In the genomic region with DNA sequence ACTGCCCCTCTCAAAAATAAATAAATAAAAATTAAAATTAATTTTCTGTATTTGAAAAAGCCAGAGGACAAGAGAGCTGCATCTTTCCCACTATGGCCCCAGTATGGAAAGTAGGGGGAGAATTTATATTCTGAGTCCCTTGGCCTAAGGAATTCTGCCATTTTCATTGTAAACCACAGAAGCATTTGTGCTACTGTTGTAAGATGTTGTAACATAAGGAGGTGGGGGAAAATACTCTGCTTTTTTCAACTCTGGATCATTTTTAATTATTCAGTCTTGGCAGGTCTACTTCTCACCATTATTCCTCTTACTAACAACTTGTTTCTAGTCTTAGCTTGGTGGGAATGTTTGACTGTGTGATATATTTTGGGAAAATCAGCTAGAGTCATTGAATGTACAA, we compare ENCODE assay signal across 1 cellular context.
TF ChIP-seq lines count a peak whose summit lies in the region.

No MANE protein-coding gene starts in this region.

TF ChIP-seq in HepG2, 621 proteins besides CTCF, POLR2A, EP300 and RAD21:
- TF ChIP-seq ZNF749 (CRISPR knock-in tag; IDR thresholded peaks at IDR 0.05; ENCODE audit: borderline replicate concordance): no peak
- TF ChIP-seq ZNF569 (CRISPR knock-in tag; IDR thresholded peaks at IDR 0.05; ENCODE audit: borderline replicate concordance): no peak
- TF ChIP-seq HES4 (CRISPR knock-in tag; IDR thresholded peaks at IDR 0.05; ENCODE audit: borderline replicate concordance): no peak
- no peak for TF ChIP-seq ZNF724P (CRISPR knock-in tag; IDR thresholded peaks at IDR 0.05; ENCODE audit: borderline replicate concordance)
- no peak for TF ChIP-seq THYN1 (CRISPR knock-in tag; IDR thresholded peaks at IDR 0.05; ENCODE audit: borderline replicate concordance, low read depth)
- TF ChIP-seq, protein P1, sequence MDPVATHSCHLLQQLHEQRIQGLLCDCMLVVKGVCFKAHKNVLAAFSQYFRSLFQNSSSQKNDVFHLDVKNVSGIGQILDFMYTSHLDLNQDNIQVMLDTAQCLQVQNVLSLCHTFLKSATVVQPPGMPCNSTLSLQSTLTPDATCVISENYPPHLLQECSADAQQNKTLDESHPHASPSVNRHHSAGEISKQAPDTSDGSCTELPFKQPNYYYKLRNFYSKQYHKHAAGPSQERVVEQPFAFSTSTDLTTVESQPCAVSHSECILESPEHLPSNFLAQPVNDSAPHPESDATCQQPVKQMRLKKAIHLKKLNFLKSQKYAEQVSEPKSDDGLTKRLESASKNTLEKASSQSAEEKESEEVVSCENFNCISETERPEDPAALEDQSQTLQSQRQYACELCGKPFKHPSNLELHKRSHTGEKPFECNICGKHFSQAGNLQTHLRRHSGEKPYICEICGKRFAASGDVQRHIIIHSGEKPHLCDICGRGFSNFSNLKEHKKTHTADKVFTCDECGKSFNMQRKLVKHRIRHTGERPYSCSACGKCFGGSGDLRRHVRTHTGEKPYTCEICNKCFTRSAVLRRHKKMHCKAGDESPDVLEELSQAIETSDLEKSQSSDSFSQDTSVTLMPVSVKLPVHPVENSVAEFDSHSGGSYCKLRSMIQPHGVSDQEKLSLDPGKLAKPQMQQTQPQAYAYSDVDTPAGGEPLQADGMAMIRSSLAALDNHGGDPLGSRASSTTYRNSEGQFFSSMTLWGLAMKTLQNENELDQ (CRISPR knock-in tag; IDR thresholded peaks at IDR 0.05; ENCODE audit: borderline replicate concordance): no peak
- TF ChIP-seq MIER3 (CRISPR knock-in tag; IDR thresholded peaks at IDR 0.05; ENCODE audit: borderline replicate concordance): no peak
- TF ChIP-seq, protein P2, sequence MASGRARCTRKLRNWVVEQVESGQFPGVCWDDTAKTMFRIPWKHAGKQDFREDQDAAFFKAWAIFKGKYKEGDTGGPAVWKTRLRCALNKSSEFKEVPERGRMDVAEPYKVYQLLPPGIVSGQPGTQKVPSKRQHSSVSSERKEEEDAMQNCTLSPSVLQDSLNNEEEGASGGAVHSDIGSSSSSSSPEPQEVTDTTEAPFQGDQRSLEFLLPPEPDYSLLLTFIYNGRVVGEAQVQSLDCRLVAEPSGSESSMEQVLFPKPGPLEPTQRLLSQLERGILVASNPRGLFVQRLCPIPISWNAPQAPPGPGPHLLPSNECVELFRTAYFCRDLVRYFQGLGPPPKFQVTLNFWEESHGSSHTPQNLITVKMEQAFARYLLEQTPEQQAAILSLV (CRISPR knock-in tag; IDR thresholded peaks at IDR 0.05; ENCODE audit: borderline replicate concordance): no peak
- TF ChIP-seq RFXAP (CRISPR knock-in tag; IDR thresholded peaks at IDR 0.05; ENCODE audit: borderline replicate concordance): no peak
- TF ChIP-seq, protein P3, sequence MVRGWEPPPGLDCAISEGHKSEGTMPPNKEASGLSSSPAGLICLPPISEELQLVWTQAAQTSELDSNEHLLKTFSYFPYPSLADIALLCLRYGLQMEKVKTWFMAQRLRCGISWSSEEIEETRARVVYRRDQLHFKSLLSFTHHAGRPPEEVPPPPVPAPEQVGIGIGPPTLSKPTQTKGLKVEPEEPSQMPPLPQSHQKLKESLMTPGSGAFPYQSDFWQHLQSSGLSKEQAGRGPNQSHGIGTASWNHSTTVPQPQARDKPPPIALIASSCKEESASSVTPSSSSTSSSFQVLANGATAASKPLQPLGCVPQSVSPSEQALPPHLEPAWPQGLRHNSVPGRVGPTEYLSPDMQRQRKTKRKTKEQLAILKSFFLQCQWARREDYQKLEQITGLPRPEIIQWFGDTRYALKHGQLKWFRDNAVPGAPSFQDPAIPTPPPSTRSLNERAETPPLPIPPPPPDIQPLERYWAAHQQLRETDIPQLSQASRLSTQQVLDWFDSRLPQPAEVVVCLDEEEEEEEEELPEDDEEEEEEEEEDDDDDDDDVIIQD (CRISPR knock-in tag; IDR thresholded peaks at IDR 0.05; ENCODE audit: low read depth): no peak
- no peak for TF ChIP-seq SKI (IDR thresholded peaks at IDR 0.05; ENCODE audit: partially characterized antibody)
- no peak for TF ChIP-seq ATF7-NPFF (CRISPR knock-in tag; IDR thresholded peaks at IDR 0.05; ENCODE audit: low read depth)
- TF ChIP-seq SOX13 (IDR thresholded peaks at IDR 0.05): no peak
- no peak for TF ChIP-seq SOX13 (CRISPR knock-in tag; conservative IDR thresholded peaks at IDR 0.05 in 1 of 2, IDR thresholded peaks at IDR 0.05 in 1 of 2)
